In genomic region chr15:36062357-36062756, GRCh38 we compare ENCODE assay signal across 23 cellular contexts.
"Had no signal": no experiment of that assay in that cellular context is flagged by ENCODE, and none has a peak within 500 bp of the region (broad histone marks: within the 10 kb centered on the region; RNA-seq: fewer than 3 reads in every experiment).

No MANE protein-coding gene starts in this region.

- H3K4me3 Mint-ChIP-seq: memory B cell; mesothelial cell of epicardium; natural killer cell treated with Interleukin-12 subunit alpha and Interleukin-12 subunit beta and Interleukin-15 and Interleukin-18, amount 100 ng/mL, for 72 hours; neural crest cell; stimulated activated effector memory CD8-positive, alpha-beta T cell treated with anti-CD3 and anti-CD28 coated beads, Interleukin-12 subunit alpha, Interleukin-12 subunit beta, amount 100 ng/mL, for 72 hours; type B pancreatic cell had no signal

- H2AFZ ChIP-seq: hepatocyte, parathyroid adenoma had no signal

- H3K9me3 Mint-ChIP-seq: mesothelial cell of epicardium, type B pancreatic cell had no signal

- DNase-seq: dorsolateral prefrontal cortex; effector CD4-positive, alpha-beta T cell; head of caudate nucleus; left cardiac atrium; left lung; lower lobe of right lung; mucosa of descending colon; naive B cell; sigmoid colon; stimulated activated CD4-positive, alpha-beta T cell treated with anti-CD3 and anti-CD28 coated beads, Interleukin-2, amount 100 ng/mL, for 24 hours; stimulated activated CD4-positive, alpha-beta T cell treated with anti-CD3 and anti-CD28 coated beads, Interleukin-4, amount 100 ng/mL, for 24 hours; stimulated activated naive CD4-positive, alpha-beta T cell treated with Interleukin-2 at 50 U/mL for 16 hours; stomach; tibial artery had no signal

- H3K27ac Mint-ChIP-seq: memory B cell; mesothelial cell of epicardium; naive B cell; natural killer cell treated with Interleukin-12 subunit alpha and Interleukin-12 subunit beta and Interleukin-15 and Interleukin-18, amount 100 ng/mL, for 72 hours; stimulated activated effector memory CD8-positive, alpha-beta T cell treated with anti-CD3 and anti-CD28 coated beads, Interleukin-12 subunit alpha, Interleukin-12 subunit beta, amount 100 ng/mL, for 72 hours; type B pancreatic cell had no signal

- H3K9ac ChIP-seq: parathyroid adenoma had no signal

- H3K4me1 Mint-ChIP-seq: memory B cell; mesothelial cell of epicardium; naive B cell; neural crest cell; stimulated activated effector memory CD8-positive, alpha-beta T cell treated with anti-CD3 and anti-CD28 coated beads, Interleukin-12 subunit alpha, Interleukin-12 subunit beta, amount 100 ng/mL, for 72 hours had no signal

- H3K27me3 Mint-ChIP-seq: memory B cell; naive B cell; natural killer cell treated with Interleukin-12 subunit alpha and Interleukin-12 subunit beta and Interleukin-15 and Interleukin-18, amount 100 ng/mL, for 72 hours; type B pancreatic cell had no signal

- H3K36me3 Mint-ChIP-seq: memory B cell; mesothelial cell of epicardium; naive B cell; natural killer cell treated with Interleukin-12 subunit alpha and Interleukin-12 subunit beta and Interleukin-15 and Interleukin-18, amount 100 ng/mL, for 72 hours; stimulated activated effector memory CD8-positive, alpha-beta T cell treated with anti-CD3 and anti-CD28 coated beads, Interleukin-12 subunit alpha, Interleukin-12 subunit beta, amount 100 ng/mL, for 72 hours; type B pancreatic cell had no signal

- ATAC-seq: left lung; lower lobe of right lung; mucosa of descending colon; natural killer cell treated with Interleukin-12 subunit alpha and Interleukin-12 subunit beta and Interleukin-15 and Interleukin-18, amount 100 ng/mL, for 72 hours; stimulated activated effector memory CD8-positive, alpha-beta T cell treated with anti-CD3 and anti-CD28 coated beads, Interleukin-12 subunit alpha, Interleukin-12 subunit beta, amount 100 ng/mL, for 72 hours had no signal

- H3K36me3 ChIP-seq: left lung, lower lobe of right lung, prostate gland, sigmoid colon, stomach, tibial artery had no signal

- H3K27me3 ChIP-seq: dorsolateral prefrontal cortex, hepatocyte, left lung, sigmoid colon, stomach, tibial artery had no signal

- H3K79me2 ChIP-seq: hepatocyte, parathyroid adenoma had no signal

- H3K4me1 ChIP-seq: left lung, lower lobe of right lung, parathyroid adenoma, prostate gland, sigmoid colon, stomach had no signal

- H3K9me3 ChIP-seq: lower lobe of right lung, mucosa of descending colon, prostate gland, sigmoid colon, stomach, tibial artery had no signal

- H3K4me2 ChIP-seq: hepatocyte had no signal

- H3K27ac ChIP-seq: dorsolateral prefrontal cortex, hepatocyte, left lung, lower lobe of right lung, parathyroid adenoma, prostate gland, sigmoid colon, stomach, tibial artery had no signal

- H3K4me3 ChIP-seq: dorsolateral prefrontal cortex, hepatocyte, left lung, lower lobe of right lung, mucosa of descending colon, prostate gland, sigmoid colon, stomach, tibial artery had no signal
